In the genomic region with DNA sequence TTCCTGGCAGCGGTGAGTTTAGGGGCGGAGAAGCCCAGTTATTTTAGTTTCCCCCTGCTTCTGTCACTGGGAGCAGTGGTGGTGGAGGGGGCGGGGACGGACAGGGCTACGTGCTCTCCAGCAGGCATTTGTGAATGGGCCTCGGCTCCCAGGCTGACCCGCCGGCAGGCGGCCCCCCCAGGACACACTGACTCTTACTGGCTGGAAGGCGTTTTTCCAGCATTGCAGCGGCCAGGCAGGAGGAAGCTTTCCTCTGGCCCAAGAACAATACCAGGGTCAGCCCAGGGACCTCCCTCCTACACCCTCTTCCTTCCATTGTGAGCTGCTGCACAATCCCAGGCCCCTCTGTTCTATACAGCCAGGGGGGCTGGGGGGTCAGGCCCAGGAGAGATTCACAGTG, we compare ENCODE assay signal across 13 cellular contexts.
DNase-seq lines count a peak whose midpoint lies in the region; ATAC-seq and TF ChIP-seq lines count a peak whose summit lies in the region.
"Had no signal": no experiment of that assay in that cellular context is flagged by ENCODE, and none has a peak within 500 bp of the region (broad histone marks: within the 10 kb centered on the region; RNA-seq: fewer than 3 reads in every experiment).

No MANE protein-coding gene starts in this region.

- no peaks in the 10 kb centered on the region for H3K36me3 ChIP-seq in upper lobe of left lung

- H3K27ac ChIP-seq in upper lobe of left lung: peak overlapping the region; percentile 54 to 81 (median 76)
- H3K27ac ChIP-seq: C4-2B had no signal

- TF ChIP-seq CTCF in choroid plexus epithelial cell (conservative IDR thresholded peaks at IDR 0.05; ENCODE audit: low read depth, low read length) (peak; percentile 40), upper lobe of left lung (IDR thresholded peaks at IDR 0.05) (peak in 2 of 6 experiments; percentile 33 to 34)

- no peak for TF ChIP-seq POLR2A in upper lobe of left lung (IDR thresholded peaks at IDR 0.05)

- no peaks in the 10 kb centered on the region for H3K27me3 ChIP-seq in upper lobe of left lung

- TF ChIP-seq EP300 in upper lobe of left lung (IDR thresholded peaks at IDR 0.05): peak in 2 of 4 donors; percentile 7 to 25

- H3K4me3 ChIP-seq in choroid plexus epithelial cell (ENCODE audit: low read depth, low read length) (no peak overlapping the region), upper lobe of left lung (no peak overlapping the region)
- H3K4me3 ChIP-seq: mucosa of descending colon had no signal

- WGBS in upper lobe of left lung, 2 donors: 77 to 83% methylated on average over 8 to 11 of the region's 11 CpGs

- DNase-seq in choroid plexus epithelial cell (ENCODE audit: low read depth) (peak; percentile 33), left cardiac atrium (peak; percentile 94), nucleus accumbens (lab: John Stamatoyannopoulos, UW) (peak in 38 of 56 donors; percentile 17 to 74 (median 38)), upper lobe of left lung (peak; percentile 55 to 86), NCI-H69 (lab: John Stamatoyannopoulos, UW) (no peak), T-helper 2 cell (no peak), DMS53 (lab: John Stamatoyannopoulos, UW) (no peak)
- DNase-seq: effector memory CD4-positive, alpha-beta T cell had no signal

- intact Hi-C loops in left cardiac atrium (cut with DNase I): loop anchor here (1.0 to 10.0 kb wide), 3 partner anchors 94 to 264 kb away; no protein-coding TSS in a partner anchor

- ATAC-seq in left cardiac atrium (peak; percentile 91), upper lobe of left lung (ENCODE audit: low FRiP score in 2 of 2) (peak; percentile 32 to 73), HG02678 (IDR thresholded peaks at IDR 0.05; ENCODE audit: unreplicated experiment) (no peak)
- ATAC-seq: HCT116, mucosa of descending colon, WTC11 had no signal

- peaks cover 29 to 45% (median 39%) of the 10 kb centered on the region in 4 donors for H3K4me1 ChIP-seq in upper lobe of left lung

- no peaks in the 10 kb centered on the region for H3K9me3 ChIP-seq in upper lobe of left lung
- H3K9me3 ChIP-seq: mucosa of descending colon had no signal

Comparison
In these comparisons a context has a peak if more than half of its experiments do, and no peak if none do; other contexts are left out.
1. DNase-seq: peak in choroid plexus epithelial cell (single experiment), left cardiac atrium (single experiment), nucleus accumbens (38 of 56) and upper lobe of left lung (2 of 2); none in NCI-H69 (single experiment), T-helper 2 cell (0 of 5) and DMS53 (single experiment).